Comparison of ENCODE assay signal across 26 cellular contexts in genomic region chr1:109048335-109048734, GRCh38. TPM values are rescaled to one million over a fixed set of nuclear protein-coding genes. Genes with fewer than 3 reads are reported as not detected.
A peak's percentile ranks its signal among the peaks of the same experiment; 100 is the strongest.
DNase-seq lines count a peak whose midpoint lies in the region; ATAC-seq, FAIRE-seq and TF ChIP-seq lines count a peak whose summit lies in the region.
"Had no signal": no experiment of that assay in that cellular context is flagged by ENCODE, and none has a peak within 500 bp of the region (broad histone marks: within the 10 kb centered on the region; RNA-seq: fewer than 3 reads in every experiment).

No MANE protein-coding gene starts in this region.

- FAIRE-seq in keratinocyte (lab: Jason Lieb, UNC), result no peak
- FAIRE-seq: A204.1, GM12878, GM12892, GM18507 had no signal

- H3K27me3 ChIP-seq in keratinocyte (ENCODE audit: control insufficient read depth, extremely low read depth, insufficient read depth, low read length), result no peaks in the 10 kb centered on the region
- H3K27me3 ChIP-seq: BE2C, BLaER1 had no signal

- TF ChIP-seq CTCF in HEK293 (tag by site-specific recombination; IDR thresholded peaks at IDR 0.05) (no peak), WTC11 (IDR thresholded peaks at IDR 0.05) (no peak), keratinocyte (optimal IDR thresholded peaks at IDR 0.05 in 1 of 3, IDR thresholded peaks at IDR 0.05 in 1 of 3, conservative IDR thresholded peaks at IDR 0.05 in 1 of 3; ENCODE audit: extremely low read depth in 1 of 3, insufficient read depth in 2 of 3, low read length in 3 of 3) (no peak)

- no peak overlapping the region for H3K4me2 ChIP-seq in keratinocyte (ENCODE audit: control insufficient read depth, extremely low read depth, insufficient read depth, low read depth, low read length)
- H3K4me2 ChIP-seq: BLaER1 had no signal

- peaks cover 4% of the 10 kb centered on the region; the same call in 1 of the 2 replicates for H3K9me3 Mint-ChIP-seq in WTC11
- H3K9me3 Mint-ChIP-seq: CD4-positive, alpha-beta memory T cell; CD8-positive, alpha-beta memory T cell had no signal

- H3K27ac ChIP-seq in HEK293 (ENCODE audit: extremely low read depth, low read depth, low read length), result no peak overlapping the region
- no peak overlapping the region for H3K27ac ChIP-seq in keratinocyte (ENCODE audit: control insufficient read depth, insufficient read depth, low read length)
- H3K27ac ChIP-seq: BLaER1 had no signal

- POLR2A ChIA-PET in HEK293 (lab: Yijun Ruan, JAX) (interaction anchor here (0.8 to 1.2 kb wide), 2 partner anchors 27 to 35 kb away, joined by 3 read pairs; partner anchors contain the start of gene TAF13), WTC11 (lab: Charles Lee) (no interaction called here)

- no peak for ATAC-seq in WTC11
- ATAC-seq: GM12878 had no signal

- CTCF ChIA-PET in HEK293 (lab: Yijun Ruan, JAX) (interaction anchor here (0.5 to 0.6 kb wide), 2 partner anchors 40 to 497 kb away, joined by 3 to 4 read pairs; no protein-coding TSS in a partner anchor), WTC11 (lab: Charles Lee) (no interaction called here)

- H3K79me2 ChIP-seq in keratinocyte (ENCODE audit: control insufficient read depth, insufficient read depth, low read length), result no peaks in the 10 kb centered on the region

- dilution Hi-C loops in keratinocyte (cut with MboI; ENCODE audit: extremely low pct_ligation_motif_present, low sequenced_read_pairs), result no loop called here

- H2AFZ ChIP-seq in keratinocyte (ENCODE audit: control insufficient read depth, low read length), result peak overlapping the region; percentile 40

- H3K4me1 ChIP-seq in HEK293 (ENCODE audit: control insufficient read depth, insufficient read depth, low read length), result no peaks in the 10 kb centered on the region
- peaks cover 30% of the 10 kb centered on the region for H3K4me1 ChIP-seq in keratinocyte (ENCODE audit: control insufficient read depth, extremely low read depth, insufficient read depth, low read length)
- H3K4me1 ChIP-seq: BE2C, BLaER1 had no signal

- H3K36me3 Mint-ChIP-seq in WTC11, result 0 out of 2 replicates have a peak, but pooled peaks cover 4% of the 10 kb centered on the region
- H3K36me3 Mint-ChIP-seq: CD4-positive, alpha-beta memory T cell; CD4-positive, CD25-positive, alpha-beta regulatory T cell; CD8-positive, alpha-beta memory T cell had no signal

- no peaks in the 10 kb centered on the region for H3K4me1 Mint-ChIP-seq in WTC11
- H3K4me1 Mint-ChIP-seq: CD4-positive, alpha-beta memory T cell; CD4-positive, CD25-positive, alpha-beta regulatory T cell; CD8-positive, alpha-beta memory T cell had no signal

- DNase-seq in WTC11 (ENCODE audit: low spot score) (no peak), keratinocyte (ENCODE audit: low read depth, low spot score) (no peak), SIG-M5 treated with dmso at 0.1 percent for 504 hours (lab: John Stamatoyannopoulos, UW; ENCODE audit: unreplicated experiment) (no peak), iPS-NIHi11 (ENCODE audit: low spot score) (no peak)
- DNase-seq: 8988T; ACHN; BE2C; C1 segment of cervical spinal cord; CD4-positive, alpha-beta memory T cell; CD4-positive, CD25-positive, alpha-beta regulatory T cell; CD8-positive, alpha-beta memory T cell; COR-L47; DMS 273 treated with DMSO at 0.1 percent for 48 hours; DMS153; DMS53; DMS79; DND-41; EL; GDM1 had no signal

- peaks cover 3% of the 10 kb centered on the region for H3K27me3 Mint-ChIP-seq in WTC11 (ENCODE audit: low read depth)

- H3K9me3 ChIP-seq in HEK293 (ENCODE audit: control insufficient read depth, insufficient read depth, low read depth, low read length) (no peaks in the 10 kb centered on the region), keratinocyte (ENCODE audit: control insufficient read depth, low read depth, low read length) (no peaks in the 10 kb centered on the region)
- H3K9me3 ChIP-seq: BE2C had no signal

- H3K9me1 ChIP-seq in keratinocyte (ENCODE audit: control insufficient read depth, extremely low read depth, insufficient read depth, low read length), result no peaks in the 10 kb centered on the region

- no peak overlapping the region for H3K4me3 Mint-ChIP-seq in WTC11
- H3K4me3 Mint-ChIP-seq: CD14-positive monocyte; CD4-positive, alpha-beta memory T cell; CD4-positive, CD25-positive, alpha-beta regulatory T cell; CD8-positive, alpha-beta memory T cell had no signal

- no peak overlapping the region for H3K27ac Mint-ChIP-seq in WTC11
- H3K27ac Mint-ChIP-seq: CD14-positive monocyte; CD8-positive, alpha-beta memory T cell had no signal

- H3K4me3 ChIP-seq in HEK293 (ENCODE audit: low read depth, low read length) (no peak overlapping the region), keratinocyte (ENCODE audit: control insufficient read depth in 2 of 3, extremely low read depth in 1 of 3, insufficient read depth in 2 of 3, low read depth in 1 of 3, low read length in 3 of 3) (no peak overlapping the region)
- H3K4me3 ChIP-seq: BLaER1, GM12878 had no signal

- H3K36me3 ChIP-seq in HEK293 (ENCODE audit: control insufficient read depth in 2 of 2, insufficient read depth in 1 of 2, low read length in 2 of 2), result no peaks in the 10 kb centered on the region
- H3K36me3 ChIP-seq in keratinocyte (ENCODE audit: control insufficient read depth in 2 of 2, extremely low read depth in 1 of 2, insufficient read depth in 2 of 2, low read length in 2 of 2), result no peaks in the 10 kb centered on the region
- H3K36me3 ChIP-seq: BE2C, BLaER1 had no signal

- no peaks in the 10 kb centered on the region for H4K20me1 ChIP-seq in keratinocyte (ENCODE audit: control insufficient read depth, extremely low read depth, insufficient read depth, low read length)
- H4K20me1 ChIP-seq: BLaER1 had no signal

- no peak overlapping the region for H3K9ac ChIP-seq in keratinocyte (ENCODE audit: control insufficient read depth, extremely low read depth, insufficient read depth, low read length)
- H3K9ac ChIP-seq: BLaER1 had no signal

TF ChIP-seq in HEK293, 187 proteins besides CTCF, POLR2A, EP300 and RAD21 (continues in another document):
- TF ChIP-seq ZNF473 (tag by site-specific recombination; IDR thresholded peaks at IDR 0.05) (no peak), ZNF146 (tag by site-specific recombination; IDR thresholded peaks at IDR 0.05) (no peak), ZNF366 (tag by site-specific recombination; conservative IDR thresholded peaks at IDR 0.05) (peak; percentile 90), KLF10 (tag by site-specific recombination; IDR thresholded peaks at IDR 0.05) (no peak), ZNF112 (tag by site-specific recombination; IDR thresholded peaks at IDR 0.05) (no peak), GLI2 (tag by site-specific recombination; IDR thresholded peaks at IDR 0.05; ENCODE audit: borderline replicate concordance, low read depth) (no peak)

TF ChIP-seq in WTC11, 78 proteins besides CTCF, POLR2A, EP300 and RAD21:
- TF ChIP-seq ZNF512 (CRISPR knock-in tag; IDR thresholded peaks at IDR 0.05; ENCODE audit: borderline replicate concordance), result 0 out of 2 replicates have a peak, but pooled peaks have one; percentile 35
- no peak for TF ChIP-seq SP1 (CRISPR knock-in tag; conservative IDR thresholded peaks at IDR 0.05)
TF ChIP-seq in WTC11: peak in this region for 1.

RNA-seq across cellular contexts. Expression of gene WDR47, which starts 6.4 kb away (rescaled TPM):
- total RNA-seq in WTC11 (2021), result 6.9 to 8.0 TPM (median 7.0 TPM) in 3 replicates
- polyA plus RNA-seq in keratinocyte, result 32.8 to 54.7 TPM (median 54.2 TPM) in 3 replicates
- 37.5 TPM for polyA plus RNA-seq in keratinocyte (2011; ENCODE audit: low read depth)
- polyA plus RNA-seq in keratinocyte (2011; cell fraction: cytosol; rRNA removed), result 28.9 and 58.9 TPM in 2 replicates
- polyA plus RNA-seq in keratinocyte (2011; cell fraction: nucleus; rRNA removed), result 69.8 and 89.9 TPM in 2 replicates
- 24.7 and 25.9 TPM in 2 replicates for polyA plus RNA-seq in keratinocyte (2012; ENCODE audit: low replicate concordance)
- polyA minus RNA-seq in keratinocyte, result 12.4 to 69.0 TPM (median 54.8 TPM) in 3 replicates
- polyA minus RNA-seq in keratinocyte (2011; cell fraction: cytosol; rRNA and poly(A)+ RNA removed), result 54.5 TPM
- polyA minus RNA-seq in keratinocyte (2011; cell fraction: nucleus; rRNA and poly(A)+ RNA removed), result 54.8 and 87.1 TPM in 2 replicates

RNA-seq across cellular contexts. Expression of gene TAF13, which starts 27.5 kb away (rescaled TPM):
- total RNA-seq in WTC11 (2021), result 35.2 to 43.0 TPM (median 37.3 TPM) in 3 replicates
- 73.6 to 151 TPM (median 89.7 TPM) in 3 replicates for polyA plus RNA-seq in keratinocyte
- polyA plus RNA-seq in keratinocyte (2011; ENCODE audit: low read depth), result 92.6 TPM
- polyA plus RNA-seq in keratinocyte (2011; cell fraction: cytosol; rRNA removed), result 110 and 195 TPM in 2 replicates
- polyA plus RNA-seq in keratinocyte (2011; cell fraction: nucleus; rRNA removed), result 40.9 and 75.6 TPM in 2 replicates
- 117 and 146 TPM in 2 replicates for polyA plus RNA-seq in keratinocyte (2012; ENCODE audit: low replicate concordance)
- 5.0 to 54.0 TPM (median 21.2 TPM) in 3 replicates for polyA minus RNA-seq in keratinocyte
- 72.1 TPM for polyA minus RNA-seq in keratinocyte (2011; cell fraction: cytosol; rRNA and poly(A)+ RNA removed)
- polyA minus RNA-seq in keratinocyte (2011; cell fraction: nucleus; rRNA and poly(A)+ RNA removed), result 19.4 and 44.3 TPM in 2 replicates

RNA-seq across cellular contexts. Expression of gene TMEM167B, which starts 42.2 kb away (rescaled TPM):
- total RNA-seq in WTC11 (2021), result 15.6 to 18.7 TPM (median 16.0 TPM) in 3 replicates
- polyA plus RNA-seq in keratinocyte, result 13.6 to 15.9 TPM (median 15.7 TPM) in 3 replicates
- 12.9 TPM for polyA plus RNA-seq in keratinocyte (2011; ENCODE audit: low read depth)
- polyA plus RNA-seq in keratinocyte (2011; cell fraction: cytosol; rRNA removed), result 14.8 and 21.7 TPM in 2 replicates
- polyA plus RNA-seq in keratinocyte (2011; cell fraction: nucleus; rRNA removed), result 11.4 and 12.2 TPM in 2 replicates
- polyA plus RNA-seq in keratinocyte (2012; ENCODE audit: low replicate concordance), result 18.9 and 27.1 TPM in 2 replicates
- 1.6 to 7.2 TPM (median 5.6 TPM) in 3 replicates for polyA minus RNA-seq in keratinocyte
- polyA minus RNA-seq in keratinocyte (2011; cell fraction: cytosol; rRNA and poly(A)+ RNA removed), result 9.6 TPM
- 4.1 and 7.2 TPM in 2 replicates for polyA minus RNA-seq in keratinocyte (2011; cell fraction: nucleus; rRNA and poly(A)+ RNA removed)
